Comparison of ENCODE assay signal across 1 cellular context in the genomic region with DNA sequence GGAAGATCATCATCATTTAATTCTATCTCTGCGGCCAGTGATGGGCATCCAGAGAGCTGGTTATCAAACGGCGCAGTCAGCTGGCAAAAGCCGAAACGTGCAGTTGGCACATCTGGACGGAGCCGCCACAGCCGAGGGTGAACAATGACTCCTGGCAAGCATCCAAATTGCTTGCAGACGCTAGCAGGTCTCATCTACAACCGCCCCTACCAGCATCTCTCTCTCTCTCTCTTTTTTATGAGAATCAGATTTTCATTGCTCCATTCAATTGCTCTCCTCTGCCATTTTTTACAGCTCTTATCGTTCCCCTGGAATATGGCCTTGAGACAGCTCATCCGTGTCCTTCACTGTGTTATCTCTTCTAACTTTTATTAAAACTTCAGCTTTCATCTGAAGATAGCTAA.
TF ChIP-seq lines count a peak whose summit lies in the region.

No MANE protein-coding gene starts in this region.

TF ChIP-seq in GM12878, 131 proteins besides CTCF, POLR2A, EP300 and RAD21:
- no peak for TF ChIP-seq SUPT20H (IDR thresholded peaks at IDR 0.05; ENCODE audit: borderline replicate concordance, control insufficient read depth, low read depth, low read length)
- TF ChIP-seq ZNF384 (IDR thresholded peaks at IDR 0.05; ENCODE audit: borderline replicate concordance, low read depth, low read length), result no peak
- no peak for TF ChIP-seq ZBED1 (IDR thresholded peaks at IDR 0.05; ENCODE audit: borderline replicate concordance)
- no peak for TF ChIP-seq JUNB (IDR thresholded peaks at IDR 0.05)
- no peak for TF ChIP-seq MYC (IDR thresholded peaks at IDR 0.05; ENCODE audit: insufficient read depth, insufficient read length, insufficient replicate concordance, low read length, severe bottlenecking)
- no peak for TF ChIP-seq ZNF274 (IDR thresholded peaks at IDR 0.05; ENCODE audit: insufficient read depth, insufficient read length)
- no peak for TF ChIP-seq SRF (IDR thresholded peaks at IDR 0.05; ENCODE audit: low read depth in 2 of 2, low read length in 2 of 2)
- TF ChIP-seq NR2C2 (IDR thresholded peaks at IDR 0.05; ENCODE audit: borderline replicate concordance, control insufficient read depth, insufficient read length, low read depth), result no peak
- no peak for TF ChIP-seq MXI1 (IDR thresholded peaks at IDR 0.05; ENCODE audit: low read depth, low read length)
- TF ChIP-seq GATAD2B (conservative IDR thresholded peaks at IDR 0.05; ENCODE audit: low read depth), result no peak
- TF ChIP-seq, protein P1, sequence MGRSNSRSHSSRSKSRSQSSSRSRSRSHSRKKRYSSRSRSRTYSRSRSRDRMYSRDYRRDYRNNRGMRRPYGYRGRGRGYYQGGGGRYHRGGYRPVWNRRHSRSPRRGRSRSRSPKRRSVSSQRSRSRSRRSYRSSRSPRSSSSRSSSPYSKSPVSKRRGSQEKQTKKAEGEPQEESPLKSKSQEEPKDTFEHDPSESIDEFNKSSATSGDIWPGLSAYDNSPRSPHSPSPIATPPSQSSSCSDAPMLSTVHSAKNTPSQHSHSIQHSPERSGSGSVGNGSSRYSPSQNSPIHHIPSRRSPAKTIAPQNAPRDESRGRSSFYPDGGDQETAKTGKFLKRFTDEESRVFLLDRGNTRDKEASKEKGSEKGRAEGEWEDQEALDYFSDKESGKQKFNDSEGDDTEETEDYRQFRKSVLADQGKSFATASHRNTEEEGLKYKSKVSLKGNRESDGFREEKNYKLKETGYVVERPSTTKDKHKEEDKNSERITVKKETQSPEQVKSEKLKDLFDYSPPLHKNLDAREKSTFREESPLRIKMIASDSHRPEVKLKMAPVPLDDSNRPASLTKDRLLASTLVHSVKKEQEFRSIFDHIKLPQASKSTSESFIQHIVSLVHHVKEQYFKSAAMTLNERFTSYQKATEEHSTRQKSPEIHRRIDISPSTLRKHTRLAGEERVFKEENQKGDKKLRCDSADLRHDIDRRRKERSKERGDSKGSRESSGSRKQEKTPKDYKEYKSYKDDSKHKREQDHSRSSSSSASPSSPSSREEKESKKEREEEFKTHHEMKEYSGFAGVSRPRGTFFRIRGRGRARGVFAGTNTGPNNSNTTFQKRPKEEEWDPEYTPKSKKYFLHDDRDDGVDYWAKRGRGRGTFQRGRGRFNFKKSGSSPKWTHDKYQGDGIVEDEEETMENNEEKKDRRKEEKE (IDR thresholded peaks at IDR 0.05), result no peak
- no peak for TF ChIP-seq WRNIP1 (IDR thresholded peaks at IDR 0.05; ENCODE audit: borderline replicate concordance, low read depth, low read length)
- TF ChIP-seq, protein P2, sequence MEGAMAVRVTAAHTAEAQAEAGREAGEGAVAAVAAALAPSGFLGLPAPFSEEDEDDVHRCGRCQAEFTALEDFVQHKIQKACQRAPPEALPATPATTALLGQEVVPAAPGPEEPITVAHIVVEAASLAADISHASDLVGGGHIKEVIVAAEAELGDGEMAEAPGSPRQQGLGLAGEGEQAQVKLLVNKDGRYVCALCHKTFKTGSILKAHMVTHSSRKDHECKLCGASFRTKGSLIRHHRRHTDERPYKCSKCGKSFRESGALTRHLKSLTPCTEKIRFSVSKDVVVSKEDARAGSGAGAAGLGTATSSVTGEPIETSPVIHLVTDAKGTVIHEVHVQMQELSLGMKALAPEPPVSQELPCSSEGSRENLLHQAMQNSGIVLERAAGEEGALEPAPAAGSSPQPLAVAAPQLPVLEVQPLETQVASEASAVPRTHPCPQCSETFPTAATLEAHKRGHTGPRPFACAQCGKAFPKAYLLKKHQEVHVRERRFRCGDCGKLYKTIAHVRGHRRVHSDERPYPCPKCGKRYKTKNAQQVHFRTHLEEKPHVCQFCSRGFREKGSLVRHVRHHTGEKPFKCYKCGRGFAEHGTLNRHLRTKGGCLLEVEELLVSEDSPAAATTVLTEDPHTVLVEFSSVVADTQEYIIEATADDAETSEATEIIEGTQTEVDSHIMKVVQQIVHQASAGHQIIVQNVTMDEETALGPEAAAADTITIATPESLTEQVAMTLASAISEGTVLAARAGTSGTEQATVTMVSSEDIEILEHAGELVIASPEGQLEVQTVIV (IDR thresholded peaks at IDR 0.05; ENCODE audit: borderline replicate concordance, partially characterized antibody), result no peak
- no peak for TF ChIP-seq HDAC6 (IDR thresholded peaks at IDR 0.05; ENCODE audit: unreplicated experiment)
- TF ChIP-seq, protein P3, sequence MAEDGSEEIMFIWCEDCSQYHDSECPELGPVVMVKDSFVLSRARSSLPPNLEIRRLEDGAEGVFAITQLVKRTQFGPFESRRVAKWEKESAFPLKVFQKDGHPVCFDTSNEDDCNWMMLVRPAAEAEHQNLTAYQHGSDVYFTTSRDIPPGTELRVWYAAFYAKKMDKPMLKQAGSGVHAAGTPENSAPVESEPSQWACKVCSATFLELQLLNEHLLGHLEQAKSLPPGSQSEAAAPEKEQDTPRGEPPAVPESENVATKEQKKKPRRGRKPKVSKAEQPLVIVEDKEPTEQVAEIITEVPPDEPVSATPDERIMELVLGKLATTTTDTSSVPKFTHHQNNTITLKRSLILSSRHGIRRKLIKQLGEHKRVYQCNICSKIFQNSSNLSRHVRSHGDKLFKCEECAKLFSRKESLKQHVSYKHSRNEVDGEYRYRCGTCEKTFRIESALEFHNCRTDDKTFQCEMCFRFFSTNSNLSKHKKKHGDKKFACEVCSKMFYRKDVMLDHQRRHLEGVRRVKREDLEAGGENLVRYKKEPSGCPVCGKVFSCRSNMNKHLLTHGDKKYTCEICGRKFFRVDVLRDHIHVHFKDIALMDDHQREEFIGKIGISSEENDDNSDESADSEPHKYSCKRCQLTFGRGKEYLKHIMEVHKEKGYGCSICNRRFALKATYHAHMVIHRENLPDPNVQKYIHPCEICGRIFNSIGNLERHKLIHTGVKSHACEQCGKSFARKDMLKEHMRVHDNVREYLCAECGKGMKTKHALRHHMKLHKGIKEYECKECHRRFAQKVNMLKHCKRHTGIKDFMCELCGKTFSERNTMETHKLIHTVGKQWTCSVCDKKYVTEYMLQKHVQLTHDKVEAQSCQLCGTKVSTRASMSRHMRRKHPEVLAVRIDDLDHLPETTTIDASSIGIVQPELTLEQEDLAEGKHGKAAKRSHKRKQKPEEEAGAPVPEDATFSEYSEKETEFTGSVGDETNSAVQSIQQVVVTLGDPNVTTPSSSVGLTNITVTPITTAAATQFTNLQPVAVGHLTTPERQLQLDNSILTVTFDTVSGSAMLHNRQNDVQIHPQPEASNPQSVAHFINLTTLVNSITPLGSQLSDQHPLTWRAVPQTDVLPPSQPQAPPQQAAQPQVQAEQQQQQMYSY (CRISPR knock-in tag; IDR thresholded peaks at IDR 0.05), result no peak
- TF ChIP-seq EED (IDR thresholded peaks at IDR 0.05; ENCODE audit: low read depth), result no peak
- no peak for TF ChIP-seq ZNF217 (IDR thresholded peaks at IDR 0.05)
- no peak for TF ChIP-seq PAX5 (IDR thresholded peaks at IDR 0.05; ENCODE audit: borderline replicate concordance, low read depth, low read length)
- no peak for TF ChIP-seq SUZ12 (IDR thresholded peaks at IDR 0.05; ENCODE audit: unreplicated experiment)
